Comparison of ENCODE assay signal across 2 cellular contexts in the genomic region with DNA sequence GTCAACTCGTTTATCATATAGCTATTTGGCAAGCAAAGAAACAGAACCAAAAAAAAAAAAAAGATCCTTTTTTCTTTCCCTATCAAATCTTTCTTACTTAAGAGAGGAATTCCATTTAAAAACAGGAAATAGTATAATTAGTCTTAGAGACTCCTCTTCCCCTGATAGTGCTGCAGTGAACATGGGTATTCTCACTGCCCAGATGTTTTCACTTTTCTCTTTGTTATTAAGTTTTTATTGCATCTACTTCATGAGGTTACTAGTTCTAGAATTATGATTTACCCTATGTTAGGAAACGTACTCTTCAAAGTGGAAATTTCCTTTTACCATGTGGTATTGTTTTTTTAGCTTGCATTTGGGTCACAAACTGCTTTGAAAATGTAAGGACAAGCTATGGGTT.
TF ChIP-seq lines count a peak whose summit lies in the region.

No MANE protein-coding gene starts in this region.

TF ChIP-seq in SK-N-SH, 30 proteins besides CTCF, POLR2A, EP300 and RAD21:
- no peak for TF ChIP-seq YY1 (IDR thresholded peaks at IDR 0.05; ENCODE audit: low read depth)
- no peak for TF ChIP-seq POLR2AphosphoS5 (IDR thresholded peaks at IDR 0.05; ENCODE audit: low read depth, low read length)
TF ChIP-seq in SK-N-SH: peak in this region for 0.

TF ChIP-seq in SK-N-SH treated with all-trans-retinoic acid at 6 μM for 48 hours, 23 proteins besides CTCF, POLR2A, EP300 and RAD21:
- TF ChIP-seq ARNTL (CRISPR knock-in tag; IDR thresholded peaks at IDR 0.05; ENCODE audit: borderline replicate concordance, low read depth) (no peak), PPARA (CRISPR knock-in tag; IDR thresholded peaks at IDR 0.05; ENCODE audit: borderline replicate concordance) (no peak), ZFP30 (CRISPR knock-in tag; IDR thresholded peaks at IDR 0.05) (no peak), BACH2 (CRISPR knock-in tag; IDR thresholded peaks at IDR 0.05; ENCODE audit: borderline replicate concordance) (no peak), OSR1 (CRISPR knock-in tag; IDR thresholded peaks at IDR 0.05) (no peak), ISL1 (CRISPR knock-in tag; IDR thresholded peaks at IDR 0.05) (no peak), CSDC2 (CRISPR knock-in tag; IDR thresholded peaks at IDR 0.05) (no peak), PATZ1 (CRISPR knock-in tag; IDR thresholded peaks at IDR 0.05; ENCODE audit: borderline replicate concordance) (no peak), GLIS3 (CRISPR knock-in tag; IDR thresholded peaks at IDR 0.05) (no peak), SNAI2 (CRISPR knock-in tag; IDR thresholded peaks at IDR 0.05) (no peak), POU6F1 (CRISPR knock-in tag; IDR thresholded peaks at IDR 0.05; ENCODE audit: borderline replicate concordance, low read depth) (no peak), ZNF70 (CRISPR knock-in tag; IDR thresholded peaks at IDR 0.05) (no peak), RARB (CRISPR knock-in tag; IDR thresholded peaks at IDR 0.05) (no peak), TSHZ2 (CRISPR knock-in tag; IDR thresholded peaks at IDR 0.05) (no peak), ZNF565 (CRISPR knock-in tag; conservative IDR thresholded peaks at IDR 0.05; ENCODE audit: low read depth) (no peak), ESRRG (CRISPR knock-in tag; IDR thresholded peaks at IDR 0.05) (no peak)
- TF ChIP-seq, protein P1, sequence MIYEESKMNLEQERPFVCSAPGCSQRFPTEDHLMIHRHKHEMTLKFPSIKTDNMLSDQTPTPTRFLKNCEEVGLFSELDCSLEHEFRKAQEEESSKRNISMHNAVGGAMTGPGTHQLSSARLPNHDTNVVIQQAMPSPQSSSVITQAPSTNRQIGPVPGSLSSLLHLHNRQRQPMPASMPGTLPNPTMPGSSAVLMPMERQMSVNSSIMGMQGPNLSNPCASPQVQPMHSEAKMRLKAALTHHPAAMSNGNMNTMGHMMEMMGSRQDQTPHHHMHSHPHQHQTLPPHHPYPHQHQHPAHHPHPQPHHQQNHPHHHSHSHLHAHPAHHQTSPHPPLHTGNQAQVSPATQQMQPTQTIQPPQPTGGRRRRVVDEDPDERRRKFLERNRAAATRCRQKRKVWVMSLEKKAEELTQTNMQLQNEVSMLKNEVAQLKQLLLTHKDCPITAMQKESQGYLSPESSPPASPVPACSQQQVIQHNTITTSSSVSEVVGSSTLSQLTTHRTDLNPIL (CRISPR knock-in tag; IDR thresholded peaks at IDR 0.05; ENCODE audit: low read depth) = no peak
